Comparison of ENCODE assay signal across 16 cellular contexts in the genomic region with DNA sequence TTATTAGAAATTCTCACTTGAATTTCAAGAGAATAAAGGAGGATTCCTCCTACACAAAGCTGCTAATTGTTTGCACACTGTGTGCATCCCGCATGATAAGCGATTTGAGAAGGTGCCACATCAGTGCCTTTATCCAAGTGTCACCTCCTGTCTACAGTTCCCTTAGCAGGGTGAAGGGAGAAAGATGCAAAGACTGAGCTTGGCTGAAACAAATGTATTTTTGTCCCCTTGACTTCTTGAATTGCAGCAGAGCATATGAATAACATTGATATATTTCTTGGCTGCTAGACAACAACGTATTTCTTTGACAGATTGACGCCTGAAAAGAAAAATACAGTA.
DNase-seq lines count a peak whose midpoint lies in the region; ATAC-seq and TF ChIP-seq lines count a peak whose summit lies in the region.
"Had no signal": no experiment of that assay in that cellular context is flagged by ENCODE, and none has a peak within 500 bp of the region (broad histone marks: within the 10 kb centered on the region; RNA-seq: fewer than 3 reads in every experiment).

No MANE protein-coding gene starts in this region.

- H3K27ac ChIP-seq in BLaER1 (no peak overlapping the region), GM23248 (no peak overlapping the region), heart right ventricle (peak overlapping the region in 7 of 10 donors; percentile 5 to 64 (median 43)), hepatocyte (peak overlapping the region; percentile 2)
- H3K27ac ChIP-seq: C4-2B had no signal

- WGBS in GM23248 (ENCODE audit: low coverage in 1 of 2, low lambda C conversion rate in 2 of 2, missing lambda C conversion rate in 2 of 2), 2 experiments: 45 to 47% methylated on average over 4 of the region's 4 CpGs
- WGBS in heart right ventricle, 2 donors: 20 to 46% methylated on average over 4 of the region's 4 CpGs
- WGBS in hepatocyte (ENCODE audit: low lambda C conversion rate, missing lambda C conversion rate): 88% methylated on average over 4 of the region's 4 CpGs

- H3K9me3 ChIP-seq in BLaER1: no peaks in the 10 kb centered on the region
- H3K9me3 ChIP-seq in GM23248 (ENCODE audit: low read depth): no peaks in the 10 kb centered on the region
- no peaks in the 10 kb centered on the region for H3K9me3 ChIP-seq in heart right ventricle
- no peaks in the 10 kb centered on the region for H3K9me3 ChIP-seq in hepatocyte (ENCODE audit: low read depth)

- no peaks in the 10 kb centered on the region for H3K79me2 ChIP-seq in GM23248 (ENCODE audit: insufficient read depth)
- H3K79me2 ChIP-seq in hepatocyte: peaks cover 99% of the 10 kb centered on the region

- H3K4me2 ChIP-seq in BLaER1: peak overlapping the region; percentile 36
- H3K4me2 ChIP-seq in GM23248 (ENCODE audit: unreplicated experiment): peak overlapping the region; percentile 47
- H3K4me2 ChIP-seq in hepatocyte: no peak overlapping the region

- H3K4me1 ChIP-seq in BLaER1 (peaks cover 19% of the 10 kb centered on the region), GM23248 (ENCODE audit: insufficient read depth) (peaks cover 21% of the 10 kb centered on the region), heart right ventricle (peaks cover 0 to 56% (median 32%) of the 10 kb centered on the region in 9 donors), hepatocyte (ENCODE audit: insufficient read depth) (peaks cover 8% of the 10 kb centered on the region)

- no peak overlapping the region for H3K4me3 ChIP-seq in BLaER1
- H3K4me3 ChIP-seq in GM23248: peak overlapping the region; percentile 12; the same call in 1 of the 2 replicates
- H3K4me3 ChIP-seq in heart right ventricle: no peak overlapping the region
- no peak overlapping the region for H3K4me3 ChIP-seq in hepatocyte

- H3K9ac ChIP-seq in BLaER1: no peak overlapping the region
- H3K9ac ChIP-seq in GM23248: no peak overlapping the region

- H3K27me3 ChIP-seq in BLaER1 (no peaks in the 10 kb centered on the region), GM23248 (replicated peaks; ENCODE audit: insufficient read depth) (peaks cover 10% of the 10 kb centered on the region; the same call in 1 of the 2 replicates), heart right ventricle (no peaks in the 10 kb centered on the region), hepatocyte (no peaks in the 10 kb centered on the region)

- H3K36me3 ChIP-seq in BLaER1 (no peaks in the 10 kb centered on the region), GM23248 (ENCODE audit: low read depth) (no peaks in the 10 kb centered on the region), heart right ventricle (no peaks in the 10 kb centered on the region), hepatocyte (replicated peaks; ENCODE audit: insufficient read depth, low read depth) (no peaks in the 10 kb centered on the region)

- H3K9me2 ChIP-seq in GM23248 (ENCODE audit: insufficient read depth): no peaks in the 10 kb centered on the region
- H3K9me2 ChIP-seq in hepatocyte (replicated peaks; ENCODE audit: insufficient read depth): no peaks in the 10 kb centered on the region

- no peaks in the 10 kb centered on the region for H4K20me1 ChIP-seq in BLaER1
- H4K20me1 ChIP-seq in GM23248 (ENCODE audit: insufficient read depth): no peaks in the 10 kb centered on the region
- H4K20me1 ChIP-seq in hepatocyte (ENCODE audit: insufficient read depth, poor library complexity, severe bottlenecking): peaks cover 9% of the 10 kb centered on the region

- intact Hi-C loops in heart right ventricle (cut with DNase I): no loop called here

- no peak for TF ChIP-seq CTCF in heart right ventricle (IDR thresholded peaks at IDR 0.05)
- no peak for TF ChIP-seq CTCF in hepatocyte (IDR thresholded peaks at IDR 0.05; ENCODE audit: poor library complexity)

- peaks cover 23% of the 10 kb centered on the region for H3F3A ChIP-seq in GM23248 (ENCODE audit: insufficient read depth)

- peak in 2 of 8 donors; percentile 28 to 40 for ATAC-seq in heart right ventricle
- ATAC-seq in HG03159 (IDR thresholded peaks at IDR 0.05; ENCODE audit: unreplicated experiment): no peak
- ATAC-seq: HepG2 had no signal

- H2AFZ ChIP-seq in GM23248 (no peak overlapping the region), hepatocyte (no peak overlapping the region)

- in situ Hi-C loops in GM23248 (cut with MboI): no loop called here

- DNase-seq in GM23248: no peak
- no peak for DNase-seq in heart right ventricle
- no peak for DNase-seq in hepatocyte (ENCODE audit: low spot score)
- DNase-seq in NCI-H146 (lab: John Stamatoyannopoulos, UW): no peak
- no peak for DNase-seq in NCI-H2171 treated with DMSO at 0.1 percent for 48 hours (lab: John Stamatoyannopoulos, UW)
- no peak for DNase-seq in NCI-H524 (lab: John Stamatoyannopoulos, UW)
- DNase-seq: ACHN; CD4-positive, alpha-beta memory T cell; DMS153; DMS79 treated with DMSO at 0.1 percent for 48 hours; EL; HFFc6 had no signal

Comparison
In these comparisons a context has a peak if more than half of its experiments do, and no peak if none do; other contexts are left out.
1. H3K27ac ChIP-seq: peak in heart right ventricle (7 of 10) and hepatocyte (single experiment); none in BLaER1 (single experiment) and GM23248 (single experiment).